ENCODE assay signal across 8 cellular contexts in the genomic region with DNA sequence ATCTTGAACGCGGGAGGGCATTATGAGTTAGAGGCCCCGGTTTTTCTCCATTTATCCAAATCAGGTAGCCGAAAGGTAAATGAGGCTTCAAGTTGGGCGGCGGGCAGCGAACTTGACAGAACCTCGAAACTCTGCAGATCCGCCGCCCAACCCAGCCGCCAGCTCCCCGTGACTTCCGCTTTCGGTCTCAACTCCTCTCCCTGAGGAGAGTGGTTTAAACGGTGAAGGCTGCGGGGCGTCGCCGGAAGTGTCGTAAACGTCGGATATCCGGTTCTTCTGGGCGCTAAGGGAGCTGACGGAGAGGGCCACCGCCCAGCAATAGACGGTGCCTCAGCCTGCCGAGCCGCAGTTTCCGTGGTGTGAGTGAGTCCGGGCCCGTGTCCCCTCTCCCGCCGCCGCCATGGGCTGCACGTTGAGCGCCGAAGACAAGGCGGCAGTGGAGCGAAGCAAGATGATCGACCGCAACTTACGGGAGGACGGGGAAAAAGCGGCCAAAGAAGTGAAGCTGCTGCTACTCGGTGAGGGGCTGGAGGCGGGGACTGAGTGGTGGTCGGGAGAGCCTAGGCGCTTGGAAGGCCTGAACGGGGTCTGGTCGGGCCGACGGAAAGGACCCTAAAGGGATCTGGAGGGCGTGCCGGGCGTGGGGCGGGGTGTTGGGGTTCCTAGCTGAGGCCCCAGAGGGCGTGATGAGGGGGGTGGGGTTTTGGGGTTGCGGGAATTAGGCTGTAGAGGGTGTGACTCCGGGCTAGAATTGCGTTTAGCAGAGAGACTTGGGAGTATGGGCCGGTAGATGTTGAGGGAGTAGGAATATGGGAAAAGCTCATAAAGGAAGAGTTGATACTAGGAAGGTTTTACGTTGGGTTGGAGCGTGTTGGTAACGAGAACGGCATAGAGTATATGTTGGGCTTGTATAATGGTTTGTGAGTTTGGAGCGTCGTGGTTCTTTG. TPM values are rescaled to one million over a fixed set of nuclear protein-coding genes. Genes with fewer than 3 reads are reported as not detected.
DNase-seq lines count a peak whose midpoint lies in the region; ATAC-seq and TF ChIP-seq lines count a peak whose summit lies in the region.

A gene (plus strand): TSS at position 295 of the 947 bp plus-strand sequence. CDS start 106 bp downstream, at position 401.

- H3K27me3 ChIP-seq in BLaER1 (no peaks in the 10 kb centered on the region), colonic mucosa (no peaks in the 10 kb centered on the region)

- intact Hi-C loops in colonic mucosa (cut with DNase I) = loop anchor here (10.0 kb wide), 1 partner anchor 436 kb away; a partner anchor contains a TSS

- H3K4me2 ChIP-seq in BLaER1 = peak within 1 kb of the TSS; percentile 95

- DNase-seq in NCI-H524 treated with DMSO at 0.1 percent for 48 hours (lab: John Stamatoyannopoulos, UW) (peak; percentile 68), colonic mucosa (peak; percentile 99), kidney tubule cell (ENCODE audit: low spot score) (peak; percentile 96)
- peak; percentile 97 for DNase-seq in activated CD4-positive, alpha-beta T cell treated with anti-CD3 and anti-CD28 coated beads for 48 hours
- DNase-seq in stimulated activated CD4-positive, alpha-beta T cell treated with anti-CD3 and anti-CD28 coated beads, Interleukin-1b, Interleukin-23, amount 100 ng/mL, for 1 hour (ENCODE audit: low read depth in 2 of 2) = peak; percentile 79 to 88

- ATAC-seq in GM19324 (IDR thresholded peaks at IDR 0.05; ENCODE audit: low FRiP score, unreplicated experiment) (peak; percentile 87), HG03460 (IDR thresholded peaks at IDR 0.05; ENCODE audit: unreplicated experiment) (peak; percentile 93)

- peaks cover 46% of the 10 kb centered on the region for H4K20me1 ChIP-seq in BLaER1

- no peak for TF ChIP-seq CTCF in colonic mucosa (IDR thresholded peaks at IDR 0.05)

- H3K9ac ChIP-seq in BLaER1 (peak within 1 kb of the TSS; percentile 92), colonic mucosa (ENCODE audit: low read depth in 2 of 2, low read length in 2 of 2) (peak within 1 kb of the TSS; percentile 82 to 92)

- H3K36me3 ChIP-seq in BLaER1 (peaks cover 8% of the 10 kb centered on the region), colonic mucosa (no peaks in the 10 kb centered on the region)

- H3K4me1 ChIP-seq in BLaER1 = peaks cover 32% of the 10 kb centered on the region
- peaks cover 7% of the 10 kb centered on the region for H3K4me1 ChIP-seq in colonic mucosa

- peaks cover 3% of the 10 kb centered on the region; the same call in 1 of the 2 replicates for H3K9me3 ChIP-seq in BLaER1
- no peaks in the 10 kb centered on the region for H3K9me3 ChIP-seq in colonic mucosa

- H3K4me3 ChIP-seq in BLaER1 = peak within 1 kb of the TSS; percentile 89
- H3K4me3 ChIP-seq in colonic mucosa = peak within 1 kb of the TSS; percentile 75

- H3K27ac ChIP-seq in BLaER1 (peak within 1 kb of the TSS; percentile 95), colonic mucosa (peak within 1 kb of the TSS; percentile 93)

RNA-seq across cellular contexts. Expression of the gene that starts here (rescaled TPM):
- total RNA-seq in colonic mucosa = 1 to 10 TPM; 7.7 to 8.9 TPM

Comparison
In these comparisons a context has a peak if more than half of its experiments do, and no peak if none do; other contexts are left out.
1. Peak in every context shown above with its lines: DNase-seq, ATAC-seq, H3K4me3 ChIP-seq and H3K27ac ChIP-seq.